ENCODE assay signal across 16 cellular contexts in genomic region chr4:115850799-115851509, GRCh38.
DNase-seq lines count a peak whose midpoint lies in the region; ATAC-seq lines count a peak whose summit lies in the region.
"Had no signal": no experiment of that assay in that cellular context is flagged by ENCODE, and none has a peak within 500 bp of the region (broad histone marks: within the 10 kb centered on the region; RNA-seq: fewer than 3 reads in every experiment).

No MANE protein-coding gene starts in this region.

- DNase-seq in KBM-7 (no peak), activated gamma-delta T cell treated with Interleukin-2 at 50 U/mL for 16 hours (no peak), GM19240 (ENCODE audit: insufficient read length, low spot score) (no peak)
- DNase-seq: activated CD8-positive, alpha-beta memory T cell treated with anti-CD3 and anti-CD28 coated beads, Interleukin-2, amount 50 U/mL, for 48 hours; COR-L47; hippocampal formation; NK-92 treated with Interleukin-12 subunit alpha and Interleukin-12 subunit beta, amount 100 ng/mL, for 24 hours; ovary; stimulated activated naive CD8-positive, alpha-beta T cell treated with anti-CD3 and anti-CD28 coated beads, Interleukin-15, Interleukin-2, amounts not matched to agents 100 U/mL and 50 U/mL, for 24 hours; upper lobe of right lung had no signal

- ATAC-seq in GM18511 (IDR thresholded peaks at IDR 0.05; ENCODE audit: unreplicated experiment) (peak; percentile 67), GM21423 (IDR thresholded peaks at IDR 0.05; ENCODE audit: unreplicated experiment) (peak; percentile 62), HG02938 (IDR thresholded peaks at IDR 0.05; ENCODE audit: unreplicated experiment) (peak; percentile 45), HG03565 (IDR thresholded peaks at IDR 0.05; ENCODE audit: unreplicated experiment) (peak; percentile 43)
- ATAC-seq in activated CD4-positive, CD25-positive, alpha-beta regulatory T cell treated with anti-CD3 and anti-CD28 coated beads, Interleukin-2, amount 50 U/mL, for 24 hours, result no peak
- ATAC-seq: Right ventricle myocardium inferior; stimulated activated naive CD8-positive, alpha-beta T cell treated with anti-CD3 and anti-CD28 coated beads, Interleukin-15, Interleukin-2, amounts not matched to agents 100 U/mL and 50 U/mL, for 24 hours had no signal

- in situ Hi-C loops in KBM-7 (cut with MboI; ENCODE audit: low pct_unique_long_range_greater_than_20kb, low sequenced_read_pairs), result no loop called here

Comparison
In these comparisons a context has a peak if more than half of its experiments do, and no peak if none do; other contexts are left out.
1. ATAC-seq: peak in GM18511 (single experiment), GM21423 (single experiment), HG02938 (single experiment) and HG03565 (single experiment); none in activated CD4-positive, CD25-positive, alpha-beta regulatory T cell treated with anti-CD3 and anti-CD28 coated beads, Interleukin-2, amount 50 U/mL, for 24 hours (0 of 2).